In the genomic region with DNA sequence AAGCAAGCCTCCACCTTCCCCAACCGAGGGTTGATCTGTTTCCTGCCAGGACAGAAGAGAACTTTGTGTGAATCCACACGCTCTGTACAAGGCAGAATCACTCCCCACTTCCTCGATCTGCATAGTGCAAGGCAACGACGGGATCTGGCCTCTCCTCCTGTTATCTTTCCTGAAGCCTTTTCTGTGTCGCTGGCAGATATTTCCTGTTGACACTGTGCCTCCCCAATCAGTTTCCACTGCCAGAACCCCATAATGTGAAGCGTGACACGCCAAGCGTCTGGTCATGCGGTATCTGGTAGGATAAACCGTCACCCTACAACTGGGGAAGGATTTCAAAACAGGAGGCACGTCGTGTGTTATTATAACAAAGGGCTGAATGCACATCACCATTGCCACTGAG, we compare ENCODE assay signal across 13 cellular contexts. TPM values are rescaled to one million over a fixed set of nuclear protein-coding genes. Genes with fewer than 3 reads are reported as not detected.
DNase-seq lines count a peak whose midpoint lies in the region; ATAC-seq and TF ChIP-seq lines count a peak whose summit lies in the region.
"Had no signal": no experiment of that assay in that cellular context is flagged by ENCODE, and none has a peak within 500 bp of the region (broad histone marks: within the 10 kb centered on the region; RNA-seq: fewer than 3 reads in every experiment).

No MANE protein-coding gene starts in this region.

- peaks cover 46% of the 10 kb centered on the region for H3K4me1 Mint-ChIP-seq in glutamatergic neuron (ENCODE audit: low read depth, unreplicated experiment)
- peaks cover 4 to 6% of the 10 kb centered on the region in 2 donors for H3K4me1 Mint-ChIP-seq in natural killer cell

- intact Hi-C loops in uterus (cut with DNase I; ENCODE audit: low total_unique reads) (no loop called here), natural killer cell (cut with micrococcal nuclease) (no loop called here)

- H3K36me3 ChIP-seq in muscle layer of duodenum (ENCODE audit: control insufficient read depth in 1 of 2, insufficient read depth in 2 of 2, low read length in 2 of 2) (no peaks in the 10 kb centered on the region), uterus (no peaks in the 10 kb centered on the region)
- H3K36me3 ChIP-seq: neutrophil had no signal

- H3K27me3 Mint-ChIP-seq in glutamatergic neuron (ENCODE audit: unreplicated experiment) (peaks cover 5% of the 10 kb centered on the region), natural killer cell (ENCODE audit: low read depth in 2 of 2) (peaks cover 11 to 19% of the 10 kb centered on the region in 2 donors)

- no peak for TF ChIP-seq POLR2A in uterus (IDR thresholded peaks at IDR 0.05)

- no peaks in the 10 kb centered on the region for H3K9me3 ChIP-seq in muscle layer of duodenum (ENCODE audit: control insufficient read depth in 1 of 2, low read length in 2 of 2)
- no peaks in the 10 kb centered on the region for H3K9me3 ChIP-seq in uterus
- H3K9me3 ChIP-seq: neutrophil had no signal

- peaks cover 0 to 29% of the 10 kb centered on the region in 2 donors for H3K4me1 ChIP-seq in muscle layer of duodenum (ENCODE audit: control insufficient read depth in 1 of 2, insufficient read depth in 2 of 2, low read length in 2 of 2)
- peaks cover 0 to 4% of the 10 kb centered on the region in 2 donors for H3K4me1 ChIP-seq in uterus

- DNase-seq in NCI-H526 (lab: John Stamatoyannopoulos, UW) (peak; percentile 21 to 42), NCI-H526 treated with DMSO at 0.1 percent for 48 hours (lab: John Stamatoyannopoulos, UW) (no peak), glutamatergic neuron (no peak), uterus (peak; percentile 21 to 24), NCI-H1092 treated with DMSO at 0.1 percent for 48 hours (lab: John Stamatoyannopoulos, UW) (no peak), natural killer cell (no peak)
- DNase-seq: NK-92 treated with Interleukin-12 subunit alpha and Interleukin-12 subunit beta, amount 100 ng/mL, for 24 hours had no signal

- peaks cover 6% of the 10 kb centered on the region for H3K36me3 Mint-ChIP-seq in glutamatergic neuron (ENCODE audit: unreplicated experiment)
- no peaks in the 10 kb centered on the region for H3K36me3 Mint-ChIP-seq in natural killer cell

- H3K4me3 ChIP-seq in muscle layer of duodenum (ENCODE audit: low read depth in 1 of 2, low read length in 2 of 2) (peak overlapping the region; percentile 22 to 36), uterus (no peak overlapping the region)

- H3K4me3 Mint-ChIP-seq in glutamatergic neuron (ENCODE audit: unreplicated experiment) = no peak overlapping the region
- H3K4me3 Mint-ChIP-seq in natural killer cell = no peak overlapping the region

- H3K27ac ChIP-seq in muscle layer of duodenum (ENCODE audit: low read length) (no peak overlapping the region), uterus (peak overlapping the region in 1 of 2 donors; percentile 48)
- H3K27ac ChIP-seq: 22Rv1, neutrophil, VCaP had no signal

- ATAC-seq in HG02610 (IDR thresholded peaks at IDR 0.05; ENCODE audit: unreplicated experiment) = no peak
- no peak for ATAC-seq in natural killer cell
- ATAC-seq: esophagus mucosa had no signal

- peak overlapping the region; percentile 72 for H3K27ac Mint-ChIP-seq in glutamatergic neuron (ENCODE audit: unreplicated experiment)
- H3K27ac Mint-ChIP-seq in natural killer cell = no peak overlapping the region

- H3K9me3 Mint-ChIP-seq in glutamatergic neuron (ENCODE audit: unreplicated experiment) = peaks cover 12% of the 10 kb centered on the region
- no peaks in the 10 kb centered on the region for H3K9me3 Mint-ChIP-seq in natural killer cell

- H3K27me3 ChIP-seq in muscle layer of duodenum (ENCODE audit: low read depth, low read length) (no peaks in the 10 kb centered on the region), uterus (no peaks in the 10 kb centered on the region)

- TF ChIP-seq CTCF in glutamatergic neuron (IDR thresholded peaks at IDR 0.05; ENCODE audit: partially characterized antibody, unreplicated experiment) (no peak), uterus (IDR thresholded peaks at IDR 0.05) (no peak), natural killer cell (IDR thresholded peaks at IDR 0.05) (no peak)

RNA-seq across cellular contexts. Expression of a gene that starts 57.2 kb away (rescaled TPM):
- total RNA-seq in glutamatergic neuron (ENCODE audit: unreplicated experiment) (186 TPM), uterus (10 to 100 TPM in 3 of 4 donors, 1 to 10 TPM in 1; 7.4 to 40.4 (median 21.6) TPM), natural killer cell (1 to 10 TPM in 2 of 3 donors, under 1 TPM in 1; 0.99 to 2.3 (median 1.6) TPM)

Comparison
In these comparisons a context has a peak if more than half of its experiments do, and no peak if none do; other contexts are left out.
1. DNase-seq: peak in NCI-H526 (2 of 2) and uterus (2 of 2); none in NCI-H526 treated with DMSO at 0.1 percent for 48 hours (single experiment), glutamatergic neuron (single experiment), NCI-H1092 treated with DMSO at 0.1 percent for 48 hours (single experiment) and natural killer cell (single experiment).
2. H3K4me3 ChIP-seq: peak in muscle layer of duodenum (2 of 2); none in uterus (0 of 2).